1 cellular context compared by ENCODE assay signal in the genomic region with DNA sequence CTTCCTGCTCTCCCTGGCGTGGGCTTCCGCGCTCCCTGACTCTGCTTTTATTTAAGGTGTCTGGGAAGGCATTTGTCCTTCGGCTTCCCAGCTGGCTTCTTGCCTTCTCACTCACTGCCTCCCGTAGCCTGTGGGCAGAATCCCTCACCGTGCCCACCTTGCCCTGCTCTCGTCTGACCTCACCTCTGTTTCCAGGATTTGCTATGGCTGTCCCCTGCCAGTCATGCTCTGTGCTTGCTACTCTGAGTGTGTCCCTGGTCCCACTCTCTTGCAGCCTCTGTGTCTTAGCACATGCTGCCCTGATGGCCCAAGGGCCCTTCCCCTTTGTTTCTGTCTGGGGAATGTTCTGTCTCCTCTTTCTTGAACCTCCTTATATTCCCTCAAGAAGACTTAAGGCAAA.
TF ChIP-seq lines count a peak whose summit lies in the region.

No MANE protein-coding gene starts in this region.

TF ChIP-seq in IMR-90, 13 proteins besides CTCF, POLR2A, EP300 and RAD21:
- TF ChIP-seq, protein P1, sequence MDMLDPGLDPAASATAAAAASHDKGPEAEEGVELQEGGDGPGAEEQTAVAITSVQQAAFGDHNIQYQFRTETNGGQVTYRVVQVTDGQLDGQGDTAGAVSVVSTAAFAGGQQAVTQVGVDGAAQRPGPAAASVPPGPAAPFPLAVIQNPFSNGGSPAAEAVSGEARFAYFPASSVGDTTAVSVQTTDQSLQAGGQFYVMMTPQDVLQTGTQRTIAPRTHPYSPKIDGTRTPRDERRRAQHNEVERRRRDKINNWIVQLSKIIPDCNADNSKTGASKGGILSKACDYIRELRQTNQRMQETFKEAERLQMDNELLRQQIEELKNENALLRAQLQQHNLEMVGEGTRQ (IDR thresholded peaks at IDR 0.05; ENCODE audit: low read depth, low read length): no peak
- TF ChIP-seq MAFK (IDR thresholded peaks at IDR 0.05; ENCODE audit: low read depth, low read length) (no peak), CHD1 (IDR thresholded peaks at IDR 0.05; ENCODE audit: low read depth, low read length) (no peak), RFX5 (IDR thresholded peaks at IDR 0.05; ENCODE audit: low read depth, low read length) (no peak), NFE2L2 (IDR thresholded peaks at IDR 0.05; ENCODE audit: low read depth, low read length) (no peak), MXI1 (IDR thresholded peaks at IDR 0.05; ENCODE audit: borderline replicate concordance, low read depth, low read length) (no peak), RCOR1 (IDR thresholded peaks at IDR 0.05; ENCODE audit: insufficient replicate concordance, low read length) (no peak), FOS (IDR thresholded peaks at IDR 0.05; ENCODE audit: low read depth, low read length) (no peak), BHLHE40 (IDR thresholded peaks at IDR 0.05; ENCODE audit: low read depth, low read length) (no peak)
- TF ChIP-seq, protein P2, sequence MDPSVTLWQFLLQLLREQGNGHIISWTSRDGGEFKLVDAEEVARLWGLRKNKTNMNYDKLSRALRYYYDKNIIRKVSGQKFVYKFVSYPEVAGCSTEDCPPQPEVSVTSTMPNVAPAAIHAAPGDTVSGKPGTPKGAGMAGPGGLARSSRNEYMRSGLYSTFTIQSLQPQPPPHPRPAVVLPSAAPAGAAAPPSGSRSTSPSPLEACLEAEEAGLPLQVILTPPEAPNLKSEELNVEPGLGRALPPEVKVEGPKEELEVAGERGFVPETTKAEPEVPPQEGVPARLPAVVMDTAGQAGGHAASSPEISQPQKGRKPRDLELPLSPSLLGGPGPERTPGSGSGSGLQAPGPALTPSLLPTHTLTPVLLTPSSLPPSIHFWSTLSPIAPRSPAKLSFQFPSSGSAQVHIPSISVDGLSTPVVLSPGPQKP (IDR thresholded peaks at IDR 0.05; ENCODE audit: borderline replicate concordance, low read depth, low read length): no peak
